Comparison of ENCODE assay signal across 19 cellular contexts in the genomic region with DNA sequence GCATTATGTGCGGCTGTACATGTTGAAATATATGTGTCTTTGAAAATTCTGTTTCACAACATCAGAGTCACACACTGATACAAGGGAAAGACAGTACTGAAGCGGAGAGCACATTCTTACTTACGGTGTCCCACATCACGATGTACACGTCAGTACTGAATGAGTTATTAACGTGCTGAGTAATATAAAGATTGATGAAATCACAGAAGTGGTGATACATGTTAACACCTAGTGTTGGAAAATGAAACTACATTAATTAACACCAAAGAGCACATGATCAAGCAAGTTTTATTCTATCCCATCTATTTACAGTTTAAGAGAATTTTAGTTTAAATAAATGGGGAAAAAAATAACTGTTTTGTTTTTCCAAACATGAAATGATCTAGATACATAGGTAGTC. TPM values are rescaled to one million over a fixed set of nuclear protein-coding genes. Genes with fewer than 3 reads are reported as not detected.
DNase-seq lines count a peak whose midpoint lies in the region; ATAC-seq and TF ChIP-seq lines count a peak whose summit lies in the region.
"Had no signal": no experiment of that assay in that cellular context is flagged by ENCODE, and none has a peak within 500 bp of the region (broad histone marks: within the 10 kb centered on the region; RNA-seq: fewer than 3 reads in every experiment).

No MANE protein-coding gene starts in this region.

- 91 to 100% methylated on average over 3 to 6 of the region's 6 CpGs for WGBS in endodermal cell (ENCODE audit: insufficient coverage in 1 of 2, insufficient read length in 1 of 2), 2 experiments

- H3K27me3 ChIP-seq in Loucy (ENCODE audit: insufficient read depth, low read length, poor library complexity, severe bottlenecking) (no peaks in the 10 kb centered on the region), endodermal cell (ENCODE audit: control insufficient read depth, insufficient read depth, low read length, poor library complexity, severe bottlenecking) (no peaks in the 10 kb centered on the region)

- H3K36me3 ChIP-seq in Loucy (ENCODE audit: insufficient read depth, low read length) (peaks cover 22% of the 10 kb centered on the region; the same call in 1 of the 2 replicates), endodermal cell (ENCODE audit: control insufficient read depth, insufficient read depth, low read length) (peaks cover 68% of the 10 kb centered on the region)

- H3F3A ChIP-seq in Loucy (ENCODE audit: low read depth) = no peaks in the 10 kb centered on the region

- TF ChIP-seq CTCF in Loucy (conservative IDR thresholded peaks at IDR 0.05; ENCODE audit: low read length) = peak; percentile 38
- TF ChIP-seq CTCF in endodermal cell (conservative IDR thresholded peaks at IDR 0.05) = peak; percentile 34
- TF ChIP-seq CTCF in type B pancreatic cell (conservative IDR thresholded peaks at IDR 0.05) = peak; percentile 53

- H3K9ac ChIP-seq in Loucy (ENCODE audit: low read depth, low read length, poor library complexity, severe bottlenecking) (no peak overlapping the region), endodermal cell (ENCODE audit: extremely low read depth, low read length, poor library complexity, severe bottlenecking) (no peak overlapping the region)
- H3K9ac ChIP-seq: GM23248 had no signal

- H3K9me3 ChIP-seq in Loucy (ENCODE audit: insufficient read depth, low read depth, low read length) = no peaks in the 10 kb centered on the region
- no peaks in the 10 kb centered on the region for H3K9me3 ChIP-seq in endodermal cell (ENCODE audit: control insufficient read depth, low read length)

- no peaks in the 10 kb centered on the region for H3K27me3 Mint-ChIP-seq in activated naive CD8-positive, alpha-beta T cell treated with anti-CD3 and anti-CD28 coated beads, Interleukin-2, amount 50 U/mL, for 24 hours
- H3K27me3 Mint-ChIP-seq in activated naive CD8-positive, alpha-beta T cell treated with anti-CD3 and anti-CD28 coated beads for 36 hours = no peaks in the 10 kb centered on the region
- H3K27me3 Mint-ChIP-seq in endodermal cell (ENCODE audit: insufficient read depth) (no peaks in the 10 kb centered on the region), type B pancreatic cell (no peaks in the 10 kb centered on the region)
- H3K27me3 Mint-ChIP-seq: stimulated activated naive CD8-positive, alpha-beta T cell treated with anti-CD3 and anti-CD28 coated beads, Interleukin-15, Interleukin-2, amounts not matched to agents 100 ng/mL and 50 ng/mL, for 24 hours had no signal

- no peaks in the 10 kb centered on the region for H4K20me1 ChIP-seq in Loucy (ENCODE audit: insufficient read depth, low read length, poor library complexity, severe bottlenecking)

- H3K4me2 ChIP-seq in Loucy (ENCODE audit: low read depth, low read length, poor library complexity, severe bottlenecking) = no peak overlapping the region

- no peaks in the 10 kb centered on the region for H3K79me2 ChIP-seq in Loucy (ENCODE audit: insufficient read depth, low read length)

- DNase-seq in activated naive CD8-positive, alpha-beta T cell treated with anti-CD3 and anti-CD28 coated beads, Interleukin-2, amount 50 U/mL, for 24 hours = no peak
- no peak for DNase-seq in activated naive CD8-positive, alpha-beta T cell treated with anti-CD3 and anti-CD28 coated beads for 36 hours
- no peak for DNase-seq in endodermal cell
- DNase-seq in type B pancreatic cell (ENCODE audit: extremely low spot score, unreplicated experiment) = no peak
- DNase-seq in stimulated activated CD4-positive, alpha-beta T cell treated with anti-CD3 and anti-CD28 coated beads, Interleukin-4, amount 100 ng/mL, for 1 hour = no peak
- no peak for DNase-seq in retina
- no peak for DNase-seq in LoVo (ENCODE audit: low spot score)
- DNase-seq: activated CD4-positive, alpha-beta T cell treated with anti-CD3 and anti-CD28 coated beads, Interleukin-2, amount 50 U/mL, for 4 hours; activated effector memory CD4-positive, alpha-beta T cell treated with Interleukin-2 at 50 U/mL for 16 hours; central memory CD4-positive, alpha-beta T cell; effector CD4-positive, alpha-beta T cell; GM23248; IMR-90; islet precursor cell; NCI-H187 treated with DMSO at 0.1 percent for 48 hours; NCI-H446 treated with DMSO at 0.1 percent for 48 hours had no signal

- ATAC-seq in activated naive CD8-positive, alpha-beta T cell treated with anti-CD3 and anti-CD28 coated beads, Interleukin-2, amount 50 U/mL, for 24 hours = peak; percentile 68
- ATAC-seq: sciatic nerve had no signal

- H3K9me2 ChIP-seq in Loucy (replicated peaks; ENCODE audit: low read depth, low read length) = no peaks in the 10 kb centered on the region

- H3K4me3 ChIP-seq in Loucy (ENCODE audit: low read length, poor library complexity, severe bottlenecking) (no peak overlapping the region), endodermal cell (ENCODE audit: low read length) (no peak overlapping the region)
- H3K4me3 ChIP-seq: GM23248 had no signal

- H3K9me3 Mint-ChIP-seq in activated naive CD8-positive, alpha-beta T cell treated with anti-CD3 and anti-CD28 coated beads, Interleukin-2, amount 50 U/mL, for 24 hours = no peaks in the 10 kb centered on the region
- no peaks in the 10 kb centered on the region for H3K9me3 Mint-ChIP-seq in activated naive CD8-positive, alpha-beta T cell treated with anti-CD3 and anti-CD28 coated beads for 36 hours
- H3K9me3 Mint-ChIP-seq in endodermal cell (peaks cover 8% of the 10 kb centered on the region), type B pancreatic cell (no peaks in the 10 kb centered on the region)
- H3K9me3 Mint-ChIP-seq: stimulated activated naive CD8-positive, alpha-beta T cell treated with anti-CD3 and anti-CD28 coated beads, Interleukin-15, Interleukin-2, amounts not matched to agents 100 ng/mL and 50 ng/mL, for 24 hours had no signal

- H2AFZ ChIP-seq in Loucy (ENCODE audit: low read length) = no peak overlapping the region
- H2AFZ ChIP-seq: GM23248 had no signal

- no peak overlapping the region for H3K4me3 Mint-ChIP-seq in activated naive CD8-positive, alpha-beta T cell treated with anti-CD3 and anti-CD28 coated beads, Interleukin-2, amount 50 U/mL, for 24 hours
- no peak overlapping the region for H3K4me3 Mint-ChIP-seq in activated naive CD8-positive, alpha-beta T cell treated with anti-CD3 and anti-CD28 coated beads for 36 hours
- H3K4me3 Mint-ChIP-seq in endodermal cell (no peak overlapping the region), type B pancreatic cell (no peak overlapping the region)
- H3K4me3 Mint-ChIP-seq: stimulated activated naive CD8-positive, alpha-beta T cell treated with anti-CD3 and anti-CD28 coated beads, Interleukin-15, Interleukin-2, amounts not matched to agents 100 ng/mL and 50 ng/mL, for 24 hours had no signal

- H3K4me1 ChIP-seq in Loucy (ENCODE audit: insufficient read depth, low read length, poor library complexity, severe bottlenecking) (no peaks in the 10 kb centered on the region), endodermal cell (ENCODE audit: control insufficient read depth, insufficient read depth, low read length) (peaks cover 8% of the 10 kb centered on the region)

- no peak overlapping the region for H3K27ac ChIP-seq in endodermal cell (ENCODE audit: low read depth, low read length)
- H3K27ac ChIP-seq: GM23248 had no signal

- peaks cover 32% of the 10 kb centered on the region for H3K36me3 Mint-ChIP-seq in activated naive CD8-positive, alpha-beta T cell treated with anti-CD3 and anti-CD28 coated beads, Interleukin-2, amount 50 U/mL, for 24 hours (ENCODE audit: low read depth)
- H3K36me3 Mint-ChIP-seq in activated naive CD8-positive, alpha-beta T cell treated with anti-CD3 and anti-CD28 coated beads for 36 hours = peaks cover 41% of the 10 kb centered on the region
- H3K36me3 Mint-ChIP-seq in endodermal cell (ENCODE audit: low read depth) = peaks cover 69% of the 10 kb centered on the region
- H3K36me3 Mint-ChIP-seq in type B pancreatic cell = peaks cover 13% of the 10 kb centered on the region

- H3K4me1 Mint-ChIP-seq in activated naive CD8-positive, alpha-beta T cell treated with anti-CD3 and anti-CD28 coated beads, Interleukin-2, amount 50 U/mL, for 24 hours = peaks cover 2% of the 10 kb centered on the region
- H3K4me1 Mint-ChIP-seq in activated naive CD8-positive, alpha-beta T cell treated with anti-CD3 and anti-CD28 coated beads for 36 hours = no peaks in the 10 kb centered on the region
- H3K4me1 Mint-ChIP-seq in endodermal cell = peaks cover 7% of the 10 kb centered on the region
- H3K4me1 Mint-ChIP-seq in type B pancreatic cell (ENCODE audit: unreplicated experiment) = no peaks in the 10 kb centered on the region

- H3K27ac Mint-ChIP-seq in activated naive CD8-positive, alpha-beta T cell treated with anti-CD3 and anti-CD28 coated beads, Interleukin-2, amount 50 U/mL, for 24 hours = no peak overlapping the region
- no peak overlapping the region for H3K27ac Mint-ChIP-seq in activated naive CD8-positive, alpha-beta T cell treated with anti-CD3 and anti-CD28 coated beads for 36 hours
- H3K27ac Mint-ChIP-seq in endodermal cell (no peak overlapping the region), type B pancreatic cell (no peak overlapping the region)
- H3K27ac Mint-ChIP-seq: stimulated activated naive CD8-positive, alpha-beta T cell treated with anti-CD3 and anti-CD28 coated beads, Interleukin-15, Interleukin-2, amounts not matched to agents 100 ng/mL and 50 ng/mL, for 24 hours had no signal

RNA-seq across cellular contexts. Expression of gene EOGT, which starts 15.6 kb away (rescaled TPM):
- 10 to 100 TPM; 10.8 to 14.1 TPM for total RNA-seq in activated naive CD8-positive, alpha-beta T cell treated with anti-CD3 and anti-CD28 coated beads for 36 hours
- 10 to 100 TPM; 22.2 to 42.8 TPM for total RNA-seq in endodermal cell
- 15.0 TPM for polyA plus RNA-seq in endodermal cell (2013, experiment 1 of 2)
- 12.6 TPM for polyA plus RNA-seq in endodermal cell (2013, experiment 2 of 2)
- 4.5 and 8.4 TPM in 2 replicates for total RNA-seq in type B pancreatic cell (ENCODE audit: low replicate concordance)

RNA-seq across cellular contexts. Expression of gene TMF1, which starts 54.2 kb away (rescaled TPM):
- 10 to 100 TPM; 28.8 to 30.5 TPM for total RNA-seq in activated naive CD8-positive, alpha-beta T cell treated with anti-CD3 and anti-CD28 coated beads for 36 hours
- total RNA-seq in endodermal cell (10 to 100 TPM; 25.6 to 31.3 TPM), type B pancreatic cell (ENCODE audit: low replicate concordance) (34.6 and 47.6 TPM in 2 replicates)
- polyA plus RNA-seq in endodermal cell (2013, experiment 1 of 2) = 23.4 TPM
- polyA plus RNA-seq in endodermal cell (2013, experiment 2 of 2) = 22.3 TPM
